In genomic region chrX:130170752-130171445, GRCh38 we compare ENCODE assay signal across 9 cellular contexts. TPM values are rescaled to one million over a fixed set of nuclear protein-coding genes. Genes with fewer than 3 reads are reported as not detected.
A peak's percentile ranks its signal among the peaks of the same experiment; 100 is the strongest.
DNase-seq lines count a peak whose midpoint lies in the region; ATAC-seq and TF ChIP-seq lines count a peak whose summit lies in the region.
"Had no signal": no experiment of that assay in that cellular context is flagged by ENCODE, and none has a peak within 500 bp of the region (broad histone marks: within the 10 kb centered on the region; RNA-seq: fewer than 3 reads in every experiment).

No MANE protein-coding gene starts in this region.

- H3K9me3 ChIP-seq in CD4-positive, alpha-beta T cell (ENCODE audit: control insufficient read depth, low read length) = no peaks in the 10 kb centered on the region
- H3K9me3 ChIP-seq in neuronal stem cell (replicated peaks in 1 of 2; ENCODE audit: control insufficient read depth in 2 of 2, insufficient read depth in 1 of 2, low read depth in 1 of 2, low read length in 2 of 2) = no peaks in the 10 kb centered on the region

- H2BK15ac ChIP-seq in neuronal stem cell (ENCODE audit: low read length) = no peak overlapping the region

- H3K27ac Mint-ChIP-seq in CD4-positive, alpha-beta T cell = peak overlapping the region; percentile 91
- H3K27ac Mint-ChIP-seq in activated T-cell treated with anti-CD3 and anti-CD28 coated beads, Interleukin-2, amount 50 U/mL, for 72 hours = peak overlapping the region; percentile 68
- no peak overlapping the region for H3K27ac Mint-ChIP-seq in type B pancreatic cell

- no peak overlapping the region for H2AK5ac ChIP-seq in neuronal stem cell (ENCODE audit: low read depth, low read length)

- H3K36me3 Mint-ChIP-seq in CD4-positive, alpha-beta T cell (ENCODE audit: low read depth) = peaks cover 17% of the 10 kb centered on the region
- H3K36me3 Mint-ChIP-seq in activated T-cell treated with anti-CD3 and anti-CD28 coated beads, Interleukin-2, amount 50 U/mL, for 72 hours (ENCODE audit: insufficient read depth in 2 of 2) = peaks cover 2 to 4% of the 10 kb centered on the region in 2 donors
- no peaks in the 10 kb centered on the region for H3K36me3 Mint-ChIP-seq in type B pancreatic cell

- ATAC-seq in CD4-positive, alpha-beta T cell (ENCODE audit: poor library complexity) = peak; percentile 72
- peak; percentile 70 for ATAC-seq in GM19372 (IDR thresholded peaks at IDR 0.05; ENCODE audit: low read depth, unreplicated experiment)
- peak; percentile 61 for ATAC-seq in HG03469 (IDR thresholded peaks at IDR 0.05; ENCODE audit: unreplicated experiment)
- ATAC-seq in activated T-cell treated with anti-CD3 and anti-CD28 coated beads, Interleukin-2, amount 50 U/mL, for 72 hours (replicated peaks in 1 of 2) = peak; percentile 79 to 80

- peak overlapping the region; percentile 69 for H2AFZ ChIP-seq in neuronal stem cell (ENCODE audit: low read length)

- no peak overlapping the region for H3K4ac ChIP-seq in neuronal stem cell (ENCODE audit: low read length)

- no peak for TF ChIP-seq CTCF in CD4-positive, alpha-beta T cell (IDR thresholded peaks at IDR 0.05)
- TF ChIP-seq CTCF in fibroblast of the aortic adventitia (IDR thresholded peaks at IDR 0.05; ENCODE audit: insufficient read depth, low read length) (no peak), type B pancreatic cell (conservative IDR thresholded peaks at IDR 0.05) (no peak)

- CTCF ChIA-PET in CD4-positive, alpha-beta T cell (lab: Charles Lee) = interaction anchor here (0.6 to 1.9 kb wide), 5 partner anchors 10 to 89 kb away, joined by 3 to 5 read pairs (median 3); no protein-coding TSS in a partner anchor

- POLR2A ChIA-PET in CD4-positive, alpha-beta T cell (lab: Charles Lee) = interaction anchor here (0.9 to 2.0 kb wide), 5 partner anchors 9 to 394 kb away, joined by 4 to 5 read pairs (median 4); no protein-coding TSS in a partner anchor

- no peak overlapping the region for H4K8ac ChIP-seq in neuronal stem cell (ENCODE audit: low read depth, low read length)

- H3K14ac ChIP-seq in neuronal stem cell (ENCODE audit: low read length) = peak overlapping the region; percentile 21

- peak; percentile 24 to 61 (median 46) for DNase-seq in CD4-positive, alpha-beta T cell
- DNase-seq in NOMO-1 (lab: John Stamatoyannopoulos, UW; ENCODE audit: unreplicated experiment in 2 of 2) = peak; percentile 16 to 56
- DNase-seq in activated T-cell treated with anti-CD3 and anti-CD28 coated beads, Interleukin-2, amount 50 U/mL, for 72 hours = peak; percentile 74 to 76
- no peak for DNase-seq in fibroblast of the aortic adventitia (ENCODE audit: low read depth)
- DNase-seq in neuronal stem cell (ENCODE audit: low spot score) = peak; percentile 53
- no peak for DNase-seq in type B pancreatic cell (ENCODE audit: extremely low spot score, unreplicated experiment)

- peaks cover 8 to 11% of the 10 kb centered on the region in 2 donors for H3K4me1 ChIP-seq in neuronal stem cell (ENCODE audit: control insufficient read depth in 2 of 2, insufficient read depth in 1 of 2, low read depth in 1 of 2, low read length in 2 of 2)

- no CpG with 5 or more reads among the region's 36 CpGs for WGBS in neuronal stem cell (ENCODE audit: extremely low coverage in 2 of 2, insufficient read length in 2 of 2, insufficient replicate concordance in 1 of 2), 2 donors

- H2BK12ac ChIP-seq in neuronal stem cell (ENCODE audit: low read length) = no peak overlapping the region

- intact Hi-C loops in CD4-positive, alpha-beta T cell (cut with DNase I, micrococcal nuclease) = loop anchor here (5.0 kb wide), 2 partner anchors 84 to 96 kb away; partner anchors contain the start of gene ZNF280C (in 1 of the 2)

- H3K79me1 ChIP-seq in neuronal stem cell (ENCODE audit: low read depth, low read length) = no peaks in the 10 kb centered on the region

- H3K9me3 Mint-ChIP-seq in CD4-positive, alpha-beta T cell = no peaks in the 10 kb centered on the region
- no peaks in the 10 kb centered on the region for H3K9me3 Mint-ChIP-seq in activated T-cell treated with anti-CD3 and anti-CD28 coated beads, Interleukin-2, amount 50 U/mL, for 72 hours
- no peaks in the 10 kb centered on the region for H3K9me3 Mint-ChIP-seq in type B pancreatic cell

- peak overlapping the region; percentile 53 for H3K27ac ChIP-seq in CD4-positive, alpha-beta T cell (ENCODE audit: low read depth, low read length)
- H3K27ac ChIP-seq in neuronal stem cell (replicated peaks; ENCODE audit: low read length) = peak overlapping the region; percentile 74

- H3K4me3 Mint-ChIP-seq in CD4-positive, alpha-beta T cell = peak overlapping the region; percentile 90
- peak overlapping the region; percentile 90 to 96 for H3K4me3 Mint-ChIP-seq in activated T-cell treated with anti-CD3 and anti-CD28 coated beads, Interleukin-2, amount 50 U/mL, for 72 hours
- peak overlapping the region; percentile 83 for H3K4me3 Mint-ChIP-seq in type B pancreatic cell

- no peaks in the 10 kb centered on the region for H3K27me3 Mint-ChIP-seq in CD4-positive, alpha-beta T cell
- peaks cover 9% of the 10 kb centered on the region for H3K27me3 Mint-ChIP-seq in activated T-cell treated with anti-CD3 and anti-CD28 coated beads, Interleukin-2, amount 50 U/mL, for 72 hours (ENCODE audit: low read depth)
- peaks cover 12% of the 10 kb centered on the region for H3K27me3 Mint-ChIP-seq in type B pancreatic cell

- no peak overlapping the region for H3K23ac ChIP-seq in neuronal stem cell (ENCODE audit: low read depth, low read length, poor library complexity)

- peak overlapping the region; percentile 66 for H2BK5ac ChIP-seq in neuronal stem cell (ENCODE audit: low read length)

- H3K9ac ChIP-seq in neuronal stem cell (ENCODE audit: low read depth, low read length, poor library complexity) = peak overlapping the region; percentile 93

- no peaks in the 10 kb centered on the region for H3K27me3 ChIP-seq in CD4-positive, alpha-beta T cell (ENCODE audit: control insufficient read depth, insufficient read depth, low read length)
- no peaks in the 10 kb centered on the region for H3K27me3 ChIP-seq in neuronal stem cell (ENCODE audit: control insufficient read depth in 3 of 3, insufficient read depth in 3 of 3, low read depth in 1 of 3, low read length in 3 of 3)

- no peaks in the 10 kb centered on the region for H3K36me3 ChIP-seq in neuronal stem cell (replicated peaks in 1 of 2; ENCODE audit: control insufficient read depth in 2 of 2, insufficient read depth in 2 of 2, low read length in 2 of 2)

- H4K91ac ChIP-seq in neuronal stem cell (ENCODE audit: low read depth, low read length, poor library complexity) = no peak overlapping the region

- peak overlapping the region; percentile 56 for H3K4me3 ChIP-seq in fibroblast of the aortic adventitia (ENCODE audit: low read depth, low read length)
- H3K4me3 ChIP-seq in neuronal stem cell (ENCODE audit: low read length in 2 of 2) = peak overlapping the region; percentile 55 to 90

- H2BK120ac ChIP-seq in neuronal stem cell (ENCODE audit: low read depth, low read length) = no peak overlapping the region

- H3K18ac ChIP-seq in neuronal stem cell (ENCODE audit: low read length) = peak overlapping the region; percentile 94

- H3K4me1 Mint-ChIP-seq in CD4-positive, alpha-beta T cell (ENCODE audit: low read depth) = peaks cover 46% of the 10 kb centered on the region
- peaks cover 26% of the 10 kb centered on the region for H3K4me1 Mint-ChIP-seq in activated T-cell treated with anti-CD3 and anti-CD28 coated beads, Interleukin-2, amount 50 U/mL, for 72 hours (ENCODE audit: low read depth)
- H3K4me1 Mint-ChIP-seq in type B pancreatic cell (ENCODE audit: unreplicated experiment) = peaks cover 6% of the 10 kb centered on the region

- H3K4me2 ChIP-seq in neuronal stem cell (ENCODE audit: insufficient read depth, low read length, poor library complexity, severe bottlenecking) = peak overlapping the region; percentile 80

RNA-seq across cellular contexts. Expression of gene RAB33A, which starts 0.9 kb away (rescaled TPM):
- 10 to 100 TPM; 14.4 to 14.8 TPM for total RNA-seq in CD4-positive, alpha-beta T cell
- 10 to 100 TPM; 22.9 to 23.3 TPM for total RNA-seq in activated T-cell treated with anti-CD3 and anti-CD28 coated beads, Interleukin-2, amount 50 U/mL, for 72 hours
- total RNA-seq in fibroblast of the aortic adventitia (ENCODE audit: low replicate concordance) (3.0 TPM in 1 of 2 replicates, not detected in the other), type B pancreatic cell (ENCODE audit: low replicate concordance) (1.8 and 3.5 TPM in 2 replicates)
- 8.7 TPM for polyA plus RNA-seq in neuronal stem cell (2013, experiment 1 of 2)
- polyA plus RNA-seq in neuronal stem cell (2013, experiment 2 of 2) = 8.7 TPM
- total RNA-seq: NCI-H460 had no signal

RNA-seq across cellular contexts. Expression of gene AIFM1, which starts 5.3 kb away (rescaled TPM):
- total RNA-seq in CD4-positive, alpha-beta T cell = 1 to 10 TPM; 6.1 to 6.4 TPM
- total RNA-seq in activated T-cell treated with anti-CD3 and anti-CD28 coated beads, Interleukin-2, amount 50 U/mL, for 72 hours = 10 to 100 TPM; 40.6 to 45.6 TPM
- total RNA-seq in fibroblast of the aortic adventitia (ENCODE audit: low replicate concordance) (18.1 and 20.9 TPM in 2 replicates), type B pancreatic cell (ENCODE audit: low replicate concordance) (48.5 and 51.9 TPM in 2 replicates)
- 29.1 TPM for polyA plus RNA-seq in neuronal stem cell (2013, experiment 1 of 2)
- 28.9 TPM for polyA plus RNA-seq in neuronal stem cell (2013, experiment 2 of 2)

Comparison
In these comparisons a context has a peak if more than half of its experiments do, and no peak if none do; other contexts are left out.
1. DNase-seq: peak in CD4-positive, alpha-beta T cell (10 of 10), NOMO-1 (2 of 2), activated T-cell treated with anti-CD3 and anti-CD28 coated beads, Interleukin-2, amount 50 U/mL, for 72 hours (2 of 2) and neuronal stem cell (single experiment); none in fibroblast of the aortic adventitia (single experiment) and type B pancreatic cell (single experiment).
2. Peak in every context shown above with its lines, with median percentiles within 50 percentile points of each other: ATAC-seq and H3K4me3 Mint-ChIP-seq.